In genomic region chr16:23301251-23302044, GRCh38 we compare ENCODE assay signal across 2 cellular contexts.
TF ChIP-seq lines count a peak whose summit lies in the region.

No MANE protein-coding gene starts in this region.

TF ChIP-seq in endothelial cell of umbilical vein, 7 proteins besides CTCF, POLR2A, EP300 and RAD21 (continued from another document):
- no peak for TF ChIP-seq JUN (IDR thresholded peaks at IDR 0.05; ENCODE audit: borderline replicate concordance, insufficient read depth, insufficient read length, low read depth)
- TF ChIP-seq EZH2 (IDR thresholded peaks at IDR 0.05; ENCODE audit: borderline replicate concordance, low read depth, low read length, severe bottlenecking), result peak; percentile 12
TF ChIP-seq in endothelial cell of umbilical vein: peak in this region for 1.

TF ChIP-seq in neural cell, 6 proteins besides CTCF, POLR2A, EP300 and RAD21 (continued from another document):
- TF ChIP-seq, protein P1, sequence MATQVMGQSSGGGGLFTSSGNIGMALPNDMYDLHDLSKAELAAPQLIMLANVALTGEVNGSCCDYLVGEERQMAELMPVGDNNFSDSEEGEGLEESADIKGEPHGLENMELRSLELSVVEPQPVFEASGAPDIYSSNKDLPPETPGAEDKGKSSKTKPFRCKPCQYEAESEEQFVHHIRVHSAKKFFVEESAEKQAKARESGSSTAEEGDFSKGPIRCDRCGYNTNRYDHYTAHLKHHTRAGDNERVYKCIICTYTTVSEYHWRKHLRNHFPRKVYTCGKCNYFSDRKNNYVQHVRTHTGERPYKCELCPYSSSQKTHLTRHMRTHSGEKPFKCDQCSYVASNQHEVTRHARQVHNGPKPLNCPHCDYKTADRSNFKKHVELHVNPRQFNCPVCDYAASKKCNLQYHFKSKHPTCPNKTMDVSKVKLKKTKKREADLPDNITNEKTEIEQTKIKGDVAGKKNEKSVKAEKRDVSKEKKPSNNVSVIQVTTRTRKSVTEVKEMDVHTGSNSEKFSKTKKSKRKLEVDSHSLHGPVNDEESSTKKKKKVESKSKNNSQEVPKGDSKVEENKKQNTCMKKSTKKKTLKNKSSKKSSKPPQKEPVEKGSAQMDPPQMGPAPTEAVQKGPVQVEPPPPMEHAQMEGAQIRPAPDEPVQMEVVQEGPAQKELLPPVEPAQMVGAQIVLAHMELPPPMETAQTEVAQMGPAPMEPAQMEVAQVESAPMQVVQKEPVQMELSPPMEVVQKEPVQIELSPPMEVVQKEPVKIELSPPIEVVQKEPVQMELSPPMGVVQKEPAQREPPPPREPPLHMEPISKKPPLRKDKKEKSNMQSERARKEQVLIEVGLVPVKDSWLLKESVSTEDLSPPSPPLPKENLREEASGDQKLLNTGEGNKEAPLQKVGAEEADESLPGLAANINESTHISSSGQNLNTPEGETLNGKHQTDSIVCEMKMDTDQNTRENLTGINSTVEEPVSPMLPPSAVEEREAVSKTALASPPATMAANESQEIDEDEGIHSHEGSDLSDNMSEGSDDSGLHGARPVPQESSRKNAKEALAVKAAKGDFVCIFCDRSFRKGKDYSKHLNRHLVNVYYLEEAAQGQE (IDR thresholded peaks at IDR 0.05; ENCODE audit: borderline replicate concordance), result no peak
- no peak for TF ChIP-seq SMC3 (conservative IDR thresholded peaks at IDR 0.05; ENCODE audit: poor library complexity)
- no peak for TF ChIP-seq POLR2AphosphoS5 (IDR thresholded peaks at IDR 0.05)
- TF ChIP-seq MXI1 (conservative IDR thresholded peaks at IDR 0.05; ENCODE audit: poor library complexity, severe bottlenecking), result no peak
- no peak for TF ChIP-seq TAF1 (IDR thresholded peaks at IDR 0.05; ENCODE audit: low read depth)
TF ChIP-seq in neural cell: peak in this region for 0.
